8 cellular contexts compared by ENCODE assay signal in genomic region chr15:64521726-64522164, GRCh38.
DNase-seq lines count a peak whose midpoint lies in the region; ATAC-seq, FAIRE-seq and TF ChIP-seq lines count a peak whose summit lies in the region.

No MANE protein-coding gene starts in this region.

- H3K79me2 ChIP-seq in astrocyte (ENCODE audit: insufficient read depth, low read length): peaks cover 91% of the 10 kb centered on the region
- peaks cover 65% of the 10 kb centered on the region for H3K79me2 ChIP-seq in keratinocyte (ENCODE audit: control insufficient read depth, insufficient read depth, low read length)

- H2AFZ ChIP-seq in astrocyte (ENCODE audit: low read depth, low read length) (no peak overlapping the region), keratinocyte (ENCODE audit: control insufficient read depth, low read length) (no peak overlapping the region)

- H3K4me3 ChIP-seq in MG63 (no peak overlapping the region), astrocyte (ENCODE audit: insufficient read depth, low read depth, low read length) (no peak overlapping the region), keratinocyte (ENCODE audit: control insufficient read depth in 2 of 3, extremely low read depth in 1 of 3, insufficient read depth in 2 of 3, low read depth in 1 of 3, low read length in 3 of 3) (peak overlapping the region in 2 of 3 experiments; percentile 29 to 32), upper lobe of right lung (no peak overlapping the region)

- TF ChIP-seq CTCF in astrocyte (IDR thresholded peaks at IDR 0.05; ENCODE audit: insufficient read depth, low read depth, low read length): no peak
- TF ChIP-seq CTCF in keratinocyte (optimal IDR thresholded peaks at IDR 0.05 in 1 of 3, IDR thresholded peaks at IDR 0.05 in 1 of 3, conservative IDR thresholded peaks at IDR 0.05 in 1 of 3; ENCODE audit: extremely low read depth in 1 of 3, insufficient read depth in 2 of 3, low read length in 3 of 3): no peak
- TF ChIP-seq CTCF in upper lobe of right lung (IDR thresholded peaks at IDR 0.05): no peak

- no peak overlapping the region for H3K9ac ChIP-seq in astrocyte (ENCODE audit: low read length)
- H3K9ac ChIP-seq in keratinocyte (ENCODE audit: control insufficient read depth, extremely low read depth, insufficient read depth, low read length): peak overlapping the region; percentile 22

- peaks cover 36% of the 10 kb centered on the region for H3K4me1 Mint-ChIP-seq in astrocyte (ENCODE audit: low read depth, unreplicated experiment)
- H3K4me1 Mint-ChIP-seq in stimulated activated naive CD8-positive, alpha-beta T cell treated with anti-CD3 and anti-CD28 coated beads, Interleukin-15, amount 100 ng/mL, for 72 hours: peaks cover 61% of the 10 kb centered on the region

- H3K36me3 ChIP-seq in MG63 (peaks cover 5% of the 10 kb centered on the region), astrocyte (ENCODE audit: insufficient read depth, low read length) (no peaks in the 10 kb centered on the region), keratinocyte (ENCODE audit: control insufficient read depth in 2 of 2, extremely low read depth in 1 of 2, insufficient read depth in 2 of 2, low read length in 2 of 2) (peaks cover 0 to 1% of the 10 kb centered on the region in 2 experiments), upper lobe of right lung (no peaks in the 10 kb centered on the region)

- no peak for FAIRE-seq in astrocyte (lab: Jason Lieb, UNC)
- peak; percentile 96 for FAIRE-seq in keratinocyte (lab: Jason Lieb, UNC)
- no peak for FAIRE-seq in GM19239 (lab: Jason Lieb, UNC)

- H3K9me3 ChIP-seq in MG63 (peaks cover 2% of the 10 kb centered on the region), astrocyte (ENCODE audit: insufficient read depth, low read depth, low read length) (no peaks in the 10 kb centered on the region), keratinocyte (ENCODE audit: control insufficient read depth, low read depth, low read length) (no peaks in the 10 kb centered on the region), upper lobe of right lung (no peaks in the 10 kb centered on the region)

- H3K4me1 ChIP-seq in astrocyte (ENCODE audit: insufficient read depth, low read length) (peaks cover 19% of the 10 kb centered on the region), keratinocyte (ENCODE audit: control insufficient read depth, extremely low read depth, insufficient read depth, low read length) (peaks cover 27% of the 10 kb centered on the region), upper lobe of right lung (peaks cover 27% of the 10 kb centered on the region)

- peak; percentile 79 to 80 for DNase-seq in AML-193 (lab: John Stamatoyannopoulos, UW)
- peak; percentile 85 for DNase-seq in MG63
- peak; percentile 55 for DNase-seq in astrocyte (ENCODE audit: low read depth)
- DNase-seq in keratinocyte (ENCODE audit: low read depth, low spot score): peak; percentile 71
- no peak for DNase-seq in upper lobe of right lung
- no peak for DNase-seq in NCI-H1694 (lab: John Stamatoyannopoulos, UW)
- no peak for DNase-seq in stimulated activated naive CD8-positive, alpha-beta T cell treated with anti-CD3 and anti-CD28 coated beads, Interleukin-15, amount 100 ng/mL, for 72 hours
- no peak for DNase-seq in GM19239 (ENCODE audit: insufficient read length, low spot score)

- dilution Hi-C loops in keratinocyte (cut with MboI; ENCODE audit: extremely low pct_ligation_motif_present, low sequenced_read_pairs): no loop called here

- intact Hi-C loops in upper lobe of right lung (cut with DNase I): no loop called here

- ATAC-seq in upper lobe of right lung: peak; percentile 66
- ATAC-seq in stimulated activated naive CD8-positive, alpha-beta T cell treated with anti-CD3 and anti-CD28 coated beads, Interleukin-15, amount 100 ng/mL, for 72 hours: no peak

- H3K9me1 ChIP-seq in keratinocyte (ENCODE audit: control insufficient read depth, extremely low read depth, insufficient read depth, low read length): peaks cover 6% of the 10 kb centered on the region

- peak overlapping the region; percentile 41 for H3K4me2 ChIP-seq in astrocyte (ENCODE audit: low read length)
- peak overlapping the region; percentile 72 for H3K4me2 ChIP-seq in keratinocyte (ENCODE audit: control insufficient read depth, extremely low read depth, insufficient read depth, low read depth, low read length)

- H3K36me3 Mint-ChIP-seq in astrocyte (ENCODE audit: low read depth, unreplicated experiment): peaks cover 6% of the 10 kb centered on the region

- H3K27me3 ChIP-seq in MG63 (no peaks in the 10 kb centered on the region), astrocyte (ENCODE audit: insufficient read depth, low read length) (no peaks in the 10 kb centered on the region), keratinocyte (ENCODE audit: control insufficient read depth, extremely low read depth, insufficient read depth, low read length) (no peaks in the 10 kb centered on the region), upper lobe of right lung (no peaks in the 10 kb centered on the region)

- H3K9me3 Mint-ChIP-seq in astrocyte (ENCODE audit: unreplicated experiment): no peaks in the 10 kb centered on the region
- no peaks in the 10 kb centered on the region for H3K9me3 Mint-ChIP-seq in stimulated activated naive CD8-positive, alpha-beta T cell treated with anti-CD3 and anti-CD28 coated beads, Interleukin-15, amount 100 ng/mL, for 72 hours

- no peak overlapping the region for H3K27ac ChIP-seq in astrocyte (ENCODE audit: low read depth, low read length)
- H3K27ac ChIP-seq in keratinocyte (ENCODE audit: control insufficient read depth, insufficient read depth, low read length): peak overlapping the region; percentile 73
- peak overlapping the region; percentile 18 for H3K27ac ChIP-seq in upper lobe of right lung

- H3K27ac Mint-ChIP-seq in astrocyte (ENCODE audit: unreplicated experiment): no peak overlapping the region
- peak overlapping the region in 1 of 2 donors; percentile 63 for H3K27ac Mint-ChIP-seq in stimulated activated naive CD8-positive, alpha-beta T cell treated with anti-CD3 and anti-CD28 coated beads, Interleukin-15, amount 100 ng/mL, for 72 hours

- peaks cover 74% of the 10 kb centered on the region for H4K20me1 ChIP-seq in astrocyte (ENCODE audit: insufficient read depth, low read length)
- H4K20me1 ChIP-seq in keratinocyte (ENCODE audit: control insufficient read depth, extremely low read depth, insufficient read depth, low read length): peaks cover 4% of the 10 kb centered on the region

- H3K27me3 Mint-ChIP-seq in astrocyte (ENCODE audit: low read depth, unreplicated experiment): no peaks in the 10 kb centered on the region
- no peaks in the 10 kb centered on the region for H3K27me3 Mint-ChIP-seq in stimulated activated naive CD8-positive, alpha-beta T cell treated with anti-CD3 and anti-CD28 coated beads, Interleukin-15, amount 100 ng/mL, for 72 hours

- H3K4me3 Mint-ChIP-seq in astrocyte (ENCODE audit: unreplicated experiment): no peak overlapping the region
- H3K4me3 Mint-ChIP-seq in stimulated activated naive CD8-positive, alpha-beta T cell treated with anti-CD3 and anti-CD28 coated beads, Interleukin-15, amount 100 ng/mL, for 72 hours: no peak overlapping the region

Comparison
In these comparisons a context has a peak if more than half of its experiments do, and no peak if none do; other contexts are left out.
1. DNase-seq: peak in AML-193 (2 of 2), MG63 (single experiment), astrocyte (single experiment) and keratinocyte (single experiment); none in upper lobe of right lung (single experiment), NCI-H1694 (single experiment), stimulated activated naive CD8-positive, alpha-beta T cell treated with anti-CD3 and anti-CD28 coated beads, Interleukin-15, amount 100 ng/mL, for 72 hours (0 of 2) and GM19239 (single experiment).
2. H3K4me3 ChIP-seq: peak in keratinocyte (2 of 3); none in MG63 (single experiment), astrocyte (single experiment) and upper lobe of right lung (single experiment).